Comparison of ENCODE assay signal across 22 cellular contexts in the genomic region with DNA sequence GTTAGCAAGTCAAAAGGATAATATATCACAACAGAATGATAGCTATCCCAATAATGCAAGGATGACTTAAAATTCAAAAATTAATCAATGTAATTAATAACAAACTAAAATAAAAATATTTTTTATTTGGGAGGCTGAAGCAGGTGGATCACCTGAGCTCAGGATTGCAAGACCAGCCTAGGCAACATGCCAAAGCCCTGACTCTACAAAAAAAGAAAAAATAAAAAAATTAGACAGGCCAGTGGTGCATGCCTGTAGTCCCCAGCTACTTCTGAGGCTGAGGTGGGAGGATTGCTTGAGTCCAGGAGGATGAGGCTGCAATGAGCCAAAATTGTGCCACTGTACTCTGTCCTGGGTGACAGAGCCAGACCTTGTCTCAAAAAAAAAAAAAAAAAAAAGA.
DNase-seq lines count a peak whose midpoint lies in the region; ATAC-seq and TF ChIP-seq lines count a peak whose summit lies in the region.
"Had no signal": no experiment of that assay in that cellular context is flagged by ENCODE, and none has a peak within 500 bp of the region (broad histone marks: within the 10 kb centered on the region; RNA-seq: fewer than 3 reads in every experiment).

No MANE protein-coding gene starts in this region.

- no peak overlapping the region for H2AK5ac ChIP-seq in trophoblast cell (ENCODE audit: low read length)

- peak; percentile 15 to 67 for DNase-seq in trophoblast cell
- DNase-seq in thyroid gland = peak; percentile 81 to 83
- DNase-seq in mucosa of gallbladder (ENCODE audit: low spot score) = no peak
- DNase-seq: 8988T; ACHN; BE2C; C1 segment of cervical spinal cord; CD4-positive, alpha-beta memory T cell; CD4-positive, CD25-positive, alpha-beta regulatory T cell; CD8-positive, alpha-beta memory T cell; COR-L47; DMS 273 treated with DMSO at 0.1 percent for 48 hours; DMS153; DMS53; DMS79; DND-41; EL; GDM1 had no signal

- no peak overlapping the region for H2AFZ ChIP-seq in trophoblast cell (ENCODE audit: insufficient read depth, low read length, poor library complexity)

- no peak overlapping the region for H3K4ac ChIP-seq in trophoblast cell (ENCODE audit: low read depth, low read length)

- no peak overlapping the region for H3K27ac ChIP-seq in HEK293 (ENCODE audit: extremely low read depth, low read depth, low read length)
- H3K27ac ChIP-seq in trophoblast cell (ENCODE audit: low read depth, low read length) = no peak overlapping the region
- H3K27ac ChIP-seq in thyroid gland = peak overlapping the region; percentile 80 to 89 (median 80)
- H3K27ac ChIP-seq: BLaER1 had no signal

- no peak overlapping the region for H2BK12ac ChIP-seq in trophoblast cell (ENCODE audit: low read length)

- H3K18ac ChIP-seq in trophoblast cell (ENCODE audit: low read length) = no peak overlapping the region

- H4K91ac ChIP-seq in trophoblast cell (ENCODE audit: low read depth, low read length) = no peak overlapping the region

- no peak for TF ChIP-seq POLR2A in thyroid gland (IDR thresholded peaks at IDR 0.05)

- H3K9ac ChIP-seq in trophoblast cell (ENCODE audit: low read length) = no peak overlapping the region
- H3K9ac ChIP-seq: BLaER1 had no signal

- CTCF ChIA-PET in HEK293 (lab: Yijun Ruan, JAX) = no interaction called here

- H3K27me3 ChIP-seq in trophoblast cell (ENCODE audit: insufficient read depth, low read length) (no peaks in the 10 kb centered on the region), thyroid gland (no peaks in the 10 kb centered on the region)
- H3K27me3 ChIP-seq: BE2C, BLaER1 had no signal

- H3K23ac ChIP-seq in trophoblast cell (ENCODE audit: low read length) = no peak overlapping the region

- H3K79me2 ChIP-seq in trophoblast cell (ENCODE audit: control insufficient read depth, insufficient read depth, low read length, poor library complexity) = no peaks in the 10 kb centered on the region

- H3K79me1 ChIP-seq in trophoblast cell (ENCODE audit: low read length) = no peaks in the 10 kb centered on the region

- intact Hi-C loops in thyroid gland (cut with DNase I) = no loop called here

- POLR2A ChIA-PET in HEK293 (lab: Yijun Ruan, JAX) = no interaction called here

- H3K9me3 ChIP-seq in HEK293 (ENCODE audit: control insufficient read depth, insufficient read depth, low read depth, low read length) (no peaks in the 10 kb centered on the region), trophoblast cell (ENCODE audit: insufficient read depth, low read depth, low read length) (no peaks in the 10 kb centered on the region), thyroid gland (no peaks in the 10 kb centered on the region)
- H3K9me3 ChIP-seq: BE2C, BLaER1 had no signal

- no peak overlapping the region for H3K14ac ChIP-seq in trophoblast cell (ENCODE audit: low read length)

- no peak overlapping the region for H2BK5ac ChIP-seq in trophoblast cell (ENCODE audit: low read depth, low read length, poor library complexity)

- H3K4me3 ChIP-seq in HEK293 (ENCODE audit: low read depth, low read length) = no peak overlapping the region
- no peak overlapping the region for H3K4me3 ChIP-seq in trophoblast cell (ENCODE audit: low read depth, low read length)
- no peak overlapping the region for H3K4me3 ChIP-seq in thyroid gland (replicated peaks in 1 of 3)
- H3K4me3 ChIP-seq: BLaER1, GM12878 had no signal

- TF ChIP-seq CTCF in HEK293 (tag by site-specific recombination; IDR thresholded peaks at IDR 0.05) = no peak
- no peak for TF ChIP-seq CTCF in thyroid gland (IDR thresholded peaks at IDR 0.05)

- H3K36me3 ChIP-seq in HEK293 (ENCODE audit: control insufficient read depth in 2 of 2, insufficient read depth in 1 of 2, low read length in 2 of 2) (no peaks in the 10 kb centered on the region), trophoblast cell (ENCODE audit: control insufficient read depth in 1 of 2, insufficient read depth in 2 of 2, low read length in 2 of 2) (no peaks in the 10 kb centered on the region), thyroid gland (no peaks in the 10 kb centered on the region)
- H3K36me3 ChIP-seq: BE2C, BLaER1 had no signal

- H3K4me1 ChIP-seq in HEK293 (ENCODE audit: control insufficient read depth, insufficient read depth, low read length) = no peaks in the 10 kb centered on the region; the same call in 1 of the 2 replicates
- no peaks in the 10 kb centered on the region for H3K4me1 ChIP-seq in trophoblast cell (ENCODE audit: control insufficient read depth in 1 of 2, insufficient read depth in 2 of 2, low read length in 2 of 2)
- peaks cover 35 to 52% of the 10 kb centered on the region in 2 donors for H3K4me1 ChIP-seq in thyroid gland

- ATAC-seq in GM21360 (IDR thresholded peaks at IDR 0.05; ENCODE audit: unreplicated experiment) = no peak
- ATAC-seq: GM12878 had no signal

- no peak overlapping the region for H3K4me2 ChIP-seq in trophoblast cell (ENCODE audit: low read length)
- H3K4me2 ChIP-seq: BLaER1 had no signal

- no peak overlapping the region for H4K8ac ChIP-seq in trophoblast cell (ENCODE audit: low read depth, low read length)

- H2BK120ac ChIP-seq in trophoblast cell (ENCODE audit: insufficient read depth, low read length, poor library complexity) = no peak overlapping the region

- H4K12ac ChIP-seq in trophoblast cell (ENCODE audit: low read depth, low read length) = no peak overlapping the region

TF ChIP-seq in HEK293, 187 proteins besides CTCF, POLR2A, EP300 and RAD21:
- TF ChIP-seq KLF7 (tag by site-specific recombination; IDR thresholded peaks at IDR 0.05; ENCODE audit: borderline replicate concordance) = no peak
- TF ChIP-seq SP7 (tag by site-specific recombination; IDR thresholded peaks at IDR 0.05) = no peak
- TF ChIP-seq, protein P1, sequence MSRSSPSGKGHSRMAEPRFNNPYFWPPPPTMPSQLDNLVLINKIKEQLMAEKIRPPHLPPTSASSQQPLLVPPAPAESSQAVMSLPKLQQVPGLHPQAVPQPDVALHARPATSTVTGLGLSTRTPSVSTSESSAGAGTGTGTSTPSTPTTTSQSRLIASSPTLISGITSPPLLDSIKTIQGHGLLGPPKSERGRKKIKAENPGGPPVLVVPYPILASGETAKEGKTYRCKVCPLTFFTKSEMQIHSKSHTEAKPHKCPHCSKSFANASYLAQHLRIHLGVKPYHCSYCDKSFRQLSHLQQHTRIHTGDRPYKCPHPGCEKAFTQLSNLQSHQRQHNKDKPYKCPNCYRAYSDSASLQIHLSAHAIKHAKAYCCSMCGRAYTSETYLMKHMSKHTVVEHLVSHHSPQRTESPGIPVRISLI (tag by site-specific recombination; IDR thresholded peaks at IDR 0.05) = 0 out of 2 replicates have a peak, but pooled peaks have one; percentile 23
- TF ChIP-seq, protein P2, sequence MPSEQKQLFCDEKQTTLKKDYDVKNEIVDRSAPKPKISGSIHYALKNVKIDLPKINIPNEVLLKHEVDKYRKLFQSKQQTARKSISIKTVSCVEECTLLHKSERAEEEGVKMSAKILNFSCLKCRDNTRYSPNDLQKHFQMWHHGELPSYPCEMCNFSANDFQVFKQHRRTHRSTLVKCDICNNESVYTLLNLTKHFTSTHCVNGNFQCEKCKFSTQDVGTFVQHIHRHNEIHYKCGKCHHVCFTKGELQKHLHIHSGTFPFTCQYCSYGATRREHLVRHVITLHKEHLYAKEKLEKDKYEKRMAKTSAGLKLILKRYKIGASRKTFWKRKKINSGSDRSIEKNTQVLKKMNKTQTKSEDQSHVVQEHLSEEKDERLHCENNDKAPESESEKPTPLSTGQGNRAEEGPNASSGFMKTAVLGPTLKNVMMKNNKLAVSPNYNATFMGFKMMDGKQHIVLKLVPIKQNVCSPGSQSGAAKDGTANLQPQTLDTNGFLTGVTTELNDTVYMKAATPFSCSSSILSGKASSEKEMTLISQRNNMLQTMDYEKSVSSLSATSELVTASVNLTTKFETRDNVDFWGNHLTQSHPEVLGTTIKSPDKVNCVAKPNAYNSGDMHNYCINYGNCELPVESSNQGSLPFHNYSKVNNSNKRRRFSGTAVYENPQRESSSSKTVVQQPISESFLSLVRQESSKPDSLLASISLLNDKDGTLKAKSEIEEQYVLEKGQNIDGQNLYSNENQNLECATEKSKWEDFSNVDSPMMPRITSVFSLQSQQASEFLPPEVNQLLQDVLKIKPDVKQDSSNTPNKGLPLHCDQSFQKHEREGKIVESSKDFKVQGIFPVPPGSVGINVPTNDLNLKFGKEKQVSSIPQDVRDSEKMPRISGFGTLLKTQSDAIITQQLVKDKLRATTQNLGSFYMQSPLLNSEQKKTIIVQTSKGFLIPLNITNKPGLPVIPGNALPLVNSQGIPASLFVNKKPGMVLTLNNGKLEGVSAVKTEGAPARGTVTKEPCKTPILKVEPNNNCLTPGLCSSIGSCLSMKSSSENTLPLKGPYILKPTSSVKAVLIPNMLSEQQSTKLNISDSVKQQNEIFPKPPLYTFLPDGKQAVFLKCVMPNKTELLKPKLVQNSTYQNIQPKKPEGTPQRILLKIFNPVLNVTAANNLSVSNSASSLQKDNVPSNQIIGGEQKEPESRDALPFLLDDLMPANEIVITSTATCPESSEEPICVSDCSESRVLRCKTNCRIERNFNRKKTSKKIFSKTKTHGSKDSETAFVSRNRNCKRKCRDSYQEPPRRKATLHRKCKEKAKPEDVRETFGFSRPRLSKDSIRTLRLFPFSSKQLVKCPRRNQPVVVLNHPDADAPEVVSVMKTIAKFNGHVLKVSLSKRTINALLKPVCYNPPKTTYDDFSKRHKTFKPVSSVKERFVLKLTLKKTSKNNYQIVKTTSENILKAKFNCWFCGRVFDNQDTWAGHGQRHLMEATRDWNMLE (tag by site-specific recombination; conservative IDR thresholded peaks at IDR 0.05; ENCODE audit: low read depth) = no peak

Comparison
In these comparisons a context has a peak if more than half of its experiments do, and no peak if none do; other contexts are left out.
1. H3K27ac ChIP-seq: peak in thyroid gland (3 of 3); none in HEK293 (single experiment) and trophoblast cell (single experiment).